18 cellular contexts compared by ENCODE assay signal in the genomic region with DNA sequence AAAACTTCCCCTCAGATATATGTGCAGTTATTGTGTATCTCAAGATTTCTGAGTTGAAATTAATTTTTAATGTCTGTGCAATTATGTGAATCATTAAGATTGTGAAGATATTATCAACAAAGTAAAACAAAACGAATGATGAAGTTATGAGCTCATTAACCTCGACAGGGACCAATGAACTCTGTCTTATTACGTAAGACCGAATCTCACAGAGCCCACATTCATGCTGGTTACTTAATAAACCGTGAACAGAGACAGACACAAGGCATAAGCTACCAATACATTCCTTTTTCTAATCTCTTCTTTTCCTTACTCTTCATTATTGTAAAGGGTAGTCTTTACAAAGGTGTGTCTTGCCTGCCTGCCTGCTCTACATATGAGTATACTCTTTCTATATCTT.
DNase-seq lines count a peak whose midpoint lies in the region; ATAC-seq and TF ChIP-seq lines count a peak whose summit lies in the region.
"Had no signal": no experiment of that assay in that cellular context is flagged by ENCODE, and none has a peak within 500 bp of the region (broad histone marks: within the 10 kb centered on the region; RNA-seq: fewer than 3 reads in every experiment).

No MANE protein-coding gene starts in this region.

- POLR2A ChIA-PET in IMR-90 (lab: Charles Lee; ENCODE audit: unreplicated experiment): no interaction called here

- H3K36me3 ChIP-seq in IMR-90 (ENCODE audit: control insufficient read depth, insufficient read depth, low read length) (no peaks in the 10 kb centered on the region), aorta (ENCODE audit: control insufficient read depth in 1 of 2, insufficient read depth in 2 of 2, low read length in 1 of 2) (no peaks in the 10 kb centered on the region), mesendoderm (ENCODE audit: control insufficient read depth, insufficient read depth, low read length) (no peaks in the 10 kb centered on the region)

- H2BK15ac ChIP-seq in IMR-90 (ENCODE audit: low read depth, low read length) (no peak overlapping the region), mesendoderm (replicated peaks; ENCODE audit: low read depth) (no peak overlapping the region)

- in situ Hi-C loops in IMR-90 (cut with MboI; ENCODE audit: low sequenced_read_pairs): no loop called here

- H3K4me2 ChIP-seq in IMR-90 (ENCODE audit: low read depth, low read length): no peak overlapping the region
- no peak overlapping the region for H3K4me2 ChIP-seq in mesendoderm (ENCODE audit: low read length)

- TF ChIP-seq CTCF in IMR-90 (conservative IDR thresholded peaks at IDR 0.05; ENCODE audit: low read depth, low read length): no peak

- no peaks in the 10 kb centered on the region for H3K36me3 Mint-ChIP-seq in memory B cell
- H3K36me3 Mint-ChIP-seq in activated naive CD8-positive, alpha-beta T cell treated with anti-CD3 and anti-CD28 coated beads for 36 hours: no peaks in the 10 kb centered on the region
- H3K36me3 Mint-ChIP-seq: CD14-positive monocyte had no signal

- no peak overlapping the region for H2BK120ac ChIP-seq in IMR-90 (ENCODE audit: low read depth, low read length)
- no peak overlapping the region for H2BK120ac ChIP-seq in mesendoderm (ENCODE audit: low read depth, low read length)

- H3K27ac ChIP-seq in IMR-90 (ENCODE audit: insufficient read depth, low read length) (no peak overlapping the region), aorta (ENCODE audit: low read depth in 1 of 2, low read length in 2 of 2) (no peak overlapping the region), mesendoderm (ENCODE audit: low read depth, low read length) (no peak overlapping the region)

- H4K20me1 ChIP-seq in IMR-90 (ENCODE audit: insufficient read depth, low read length): no peaks in the 10 kb centered on the region

- peaks cover 34% of the 10 kb centered on the region for H3K4me1 Mint-ChIP-seq in memory B cell
- H3K4me1 Mint-ChIP-seq in activated naive CD8-positive, alpha-beta T cell treated with anti-CD3 and anti-CD28 coated beads for 36 hours: no peaks in the 10 kb centered on the region
- H3K4me1 Mint-ChIP-seq: CD14-positive monocyte had no signal

- H2AK5ac ChIP-seq in IMR-90 (ENCODE audit: low read depth, low read length) (no peak overlapping the region), mesendoderm (ENCODE audit: low read length) (no peak overlapping the region)

- H3K4ac ChIP-seq in IMR-90 (ENCODE audit: low read depth, low read length): no peak overlapping the region
- no peak overlapping the region for H3K4ac ChIP-seq in mesendoderm (ENCODE audit: low read depth, low read length)

- H3K23ac ChIP-seq in IMR-90 (ENCODE audit: low read depth, low read length) (no peak overlapping the region), mesendoderm (ENCODE audit: low read length) (no peak overlapping the region)

- H3K27ac Mint-ChIP-seq in memory B cell: peak overlapping the region; percentile 63
- H3K27ac Mint-ChIP-seq in activated naive CD8-positive, alpha-beta T cell treated with anti-CD3 and anti-CD28 coated beads for 36 hours: no peak overlapping the region
- H3K27ac Mint-ChIP-seq: CD14-positive monocyte had no signal

- H3K79me1 ChIP-seq in IMR-90 (ENCODE audit: low read depth in 1 of 2, low read length in 2 of 2): no peaks in the 10 kb centered on the region
- no peaks in the 10 kb centered on the region for H3K79me1 ChIP-seq in mesendoderm (ENCODE audit: low read length)

- H2BK5ac ChIP-seq in IMR-90 (ENCODE audit: low read depth, low read length, poor library complexity, severe bottlenecking) (no peak overlapping the region), mesendoderm (ENCODE audit: low read length) (no peak overlapping the region)

- no peak overlapping the region for H4K91ac ChIP-seq in IMR-90 (ENCODE audit: insufficient read depth, low read depth, low read length)

- H3K9ac ChIP-seq in IMR-90 (ENCODE audit: low read depth, low read length) (no peak overlapping the region), mesendoderm (ENCODE audit: low read length) (no peak overlapping the region)

- H4K5ac ChIP-seq in IMR-90 (ENCODE audit: low read depth, low read length) (no peak overlapping the region), mesendoderm (ENCODE audit: low read length) (no peak overlapping the region)

- H3K56ac ChIP-seq in IMR-90 (ENCODE audit: extremely low read depth, insufficient read depth, low read length) (no peak overlapping the region), mesendoderm (ENCODE audit: low read length) (no peak overlapping the region)

- BruUV-seq in IMR-90 (replicated peaks; lab: Mats Ljungman, UMichigan): no TSS peak

- H2BK20ac ChIP-seq in IMR-90 (ENCODE audit: low read depth, low read length): no peak overlapping the region

- H3K9me3 Mint-ChIP-seq in memory B cell: no peaks in the 10 kb centered on the region
- H3K9me3 Mint-ChIP-seq in activated naive CD8-positive, alpha-beta T cell treated with anti-CD3 and anti-CD28 coated beads for 36 hours: no peaks in the 10 kb centered on the region

- H3K18ac ChIP-seq in IMR-90 (ENCODE audit: low read depth, low read length) (no peak overlapping the region), mesendoderm (ENCODE audit: low read length) (no peak overlapping the region)

- no peak overlapping the region for H3K4me3 Mint-ChIP-seq in memory B cell
- H3K4me3 Mint-ChIP-seq in activated naive CD8-positive, alpha-beta T cell treated with anti-CD3 and anti-CD28 coated beads for 36 hours: no peak overlapping the region
- H3K4me3 Mint-ChIP-seq: CD14-positive monocyte had no signal

- no peak overlapping the region for H2AK9ac ChIP-seq in IMR-90 (replicated peaks; ENCODE audit: low read depth, low read length, poor library complexity)

- intact Hi-C loops in IMR-90 (cut with micrococcal nuclease): no loop called here
- intact Hi-C loops in aorta (cut with DNase I): no loop called here

- no peaks in the 10 kb centered on the region for H3K9me1 ChIP-seq in IMR-90 (ENCODE audit: insufficient read depth, low read length)

- WGBS in IMR-90 (ENCODE audit: extremely low coverage in 2 of 2, insufficient read length in 1 of 2), 2 experiments: 0% methylated on average over 2 of the region's 5 CpGs; no CpG with 5 or more reads in 1 of the 2 experiments
- 85 to 87% methylated on average over 5 of the region's 5 CpGs for WGBS in aorta, 2 donors
- no CpG with 5 or more reads among the region's 5 CpGs for whole genome bisulfite sequencing in mesendoderm (ENCODE audit: extremely low coverage, insufficient coverage, low lambda C conversion rate)

- no peak overlapping the region for H3K4me3 ChIP-seq in IMR-90 (ENCODE audit: insufficient read depth, low read depth, low read length)
- H3K4me3 ChIP-seq in aorta (ENCODE audit: low read length in 2 of 2): no peak overlapping the region
- H3K4me3 ChIP-seq in mesendoderm (ENCODE audit: low read length): no peak overlapping the region

- H2AFZ ChIP-seq in IMR-90 (replicated peaks; ENCODE audit: low read length, poor library complexity): no peak overlapping the region

- H4K8ac ChIP-seq in IMR-90 (ENCODE audit: low read depth in 2 of 2, low read length in 2 of 2) (no peak overlapping the region), mesendoderm (ENCODE audit: low read depth, low read length) (no peak overlapping the region)

- no peaks in the 10 kb centered on the region for H3K27me3 ChIP-seq in IMR-90 (ENCODE audit: control insufficient read depth, insufficient read depth, low read length)
- no peaks in the 10 kb centered on the region for H3K27me3 ChIP-seq in aorta (ENCODE audit: control insufficient read depth in 1 of 2, insufficient read depth in 2 of 2, low read length in 1 of 2)
- H3K27me3 ChIP-seq in mesendoderm (ENCODE audit: insufficient read depth, low read length, poor library complexity): no peaks in the 10 kb centered on the region

- H3K14ac ChIP-seq in IMR-90 (replicated peaks; ENCODE audit: low read depth, low read length): no peak overlapping the region

- dilution Hi-C loops in IMR-90 (cut with HindIII; ENCODE audit: low sequenced_read_pairs, unreplicated experiment): no loop called here

- H3K27me3 Mint-ChIP-seq in memory B cell: no peaks in the 10 kb centered on the region
- H3K27me3 Mint-ChIP-seq in activated naive CD8-positive, alpha-beta T cell treated with anti-CD3 and anti-CD28 coated beads for 36 hours: peaks cover 3% of the 10 kb centered on the region

- H3K4me1 ChIP-seq in IMR-90 (ENCODE audit: control insufficient read depth, insufficient read depth, low read length) (no peaks in the 10 kb centered on the region), aorta (ENCODE audit: control insufficient read depth in 1 of 2, insufficient read depth in 2 of 2, low read length in 2 of 2) (no peaks in the 10 kb centered on the region), mesendoderm (ENCODE audit: control insufficient read depth, low read depth, low read length) (no peaks in the 10 kb centered on the region)

- no peaks in the 10 kb centered on the region for H3K9me3 ChIP-seq in IMR-90 (ENCODE audit: control insufficient read depth, insufficient read depth, low read length)
- H3K9me3 ChIP-seq in aorta (ENCODE audit: control insufficient read depth, low read length): no peaks in the 10 kb centered on the region

- no peak for TF ChIP-seq POLR2A in IMR-90 (IDR thresholded peaks at IDR 0.05; ENCODE audit: low read depth, low read length)

- ATAC-seq in IMR-90 (ENCODE audit: low read depth): no peak
- no peak for ATAC-seq in memory B cell (ENCODE audit: low read depth)
- no peak for ATAC-seq in aorta (ENCODE audit: low FRiP score)

- no peaks in the 10 kb centered on the region for H3K79me2 ChIP-seq in mesendoderm (ENCODE audit: control insufficient read depth, insufficient read depth, low read length)

- no peak for TF ChIP-seq RAD21 in IMR-90 (IDR thresholded peaks at IDR 0.05; ENCODE audit: low read length)

- DNase-seq in IMR-90: no peak
- peak; percentile 31 for DNase-seq in glomerular visceral epithelial cell (ENCODE audit: extremely low spot score)
- no peak for DNase-seq in memory B cell (ENCODE audit: low spot score in 2 of 2)
- DNase-seq in aorta: no peak
- DNase-seq in mesendoderm: no peak
- no peak for DNase-seq in activated naive CD8-positive, alpha-beta T cell treated with anti-CD3 and anti-CD28 coated beads for 36 hours
- DNase-seq in C1 segment of cervical spinal cord (lab: John Stamatoyannopoulos, UW): no peak
- DNase-seq: DMS 273 treated with DMSO at 0.1 percent for 48 hours, DND-41, Karpas-422, NCI-H1417 treated with DMSO at 0.1 percent for 48 hours, NCI-H187 treated with DMSO at 0.1 percent for 48 hours, NCI-H226, NCI-H524, NCI-H82, OCI-M1, SHP77 treated with DMSO at 0.1 percent for 48 hours had no signal

- CTCF ChIA-PET in IMR-90 (lab: Yijun Ruan, JAX): no interaction called here

TF ChIP-seq in IMR-90, 13 proteins besides CTCF, POLR2A, EP300 and RAD21 (continues in another document):
- TF ChIP-seq CEBPB (IDR thresholded peaks at IDR 0.05; ENCODE audit: low read depth, low read length): peak; percentile 46; the same call in 1 of the 2 replicates
- TF ChIP-seq, protein P1, sequence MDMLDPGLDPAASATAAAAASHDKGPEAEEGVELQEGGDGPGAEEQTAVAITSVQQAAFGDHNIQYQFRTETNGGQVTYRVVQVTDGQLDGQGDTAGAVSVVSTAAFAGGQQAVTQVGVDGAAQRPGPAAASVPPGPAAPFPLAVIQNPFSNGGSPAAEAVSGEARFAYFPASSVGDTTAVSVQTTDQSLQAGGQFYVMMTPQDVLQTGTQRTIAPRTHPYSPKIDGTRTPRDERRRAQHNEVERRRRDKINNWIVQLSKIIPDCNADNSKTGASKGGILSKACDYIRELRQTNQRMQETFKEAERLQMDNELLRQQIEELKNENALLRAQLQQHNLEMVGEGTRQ (IDR thresholded peaks at IDR 0.05; ENCODE audit: low read depth, low read length): no peak
